1 cellular context compared by ENCODE assay signal in genomic region chr20:51121901-51122412, GRCh38.
TF ChIP-seq lines count a peak whose summit lies in the region.

No MANE protein-coding gene starts in this region.

TF ChIP-seq in A549, 52 proteins besides CTCF, POLR2A, EP300 and RAD21 (continued from another document):
- no peak for TF ChIP-seq ELK1 (IDR thresholded peaks at IDR 0.05; ENCODE audit: low read depth, low read length)
